Comparison of ENCODE assay signal across 25 cellular contexts in the genomic region with DNA sequence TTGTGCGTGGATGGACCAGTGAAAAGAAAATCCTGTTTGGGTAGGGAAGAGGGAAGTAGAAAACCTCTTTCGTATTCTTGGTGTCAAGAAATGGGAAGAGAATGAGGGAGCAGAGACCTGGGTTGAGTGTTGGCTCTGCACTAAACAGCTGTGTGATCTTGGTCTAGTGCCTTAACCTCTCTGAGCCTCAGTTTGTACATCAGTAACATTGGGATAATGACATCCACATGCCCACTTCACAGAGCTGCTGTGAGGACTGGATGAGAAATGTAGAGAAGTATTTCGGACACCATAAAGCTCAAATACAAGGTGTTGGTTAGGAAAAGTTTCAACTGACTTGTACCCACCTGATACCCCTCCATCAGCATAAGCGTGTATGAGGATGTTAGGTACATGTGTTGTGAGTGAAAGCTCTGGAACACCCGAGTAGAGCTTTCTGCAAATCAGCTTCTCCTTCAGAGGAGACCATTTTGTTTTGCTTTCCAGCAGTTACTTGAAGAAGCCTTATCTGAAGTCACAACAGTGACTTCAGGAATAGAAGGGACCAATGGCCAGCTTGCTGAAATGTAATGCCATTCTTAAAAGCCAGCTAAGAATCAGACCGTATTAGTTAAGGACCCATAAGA. TPM values are rescaled to one million over a fixed set of nuclear protein-coding genes. Genes with fewer than 3 reads are reported as not detected.
DNase-seq lines count a peak whose midpoint lies in the region; ATAC-seq, FAIRE-seq and TF ChIP-seq lines count a peak whose summit lies in the region.
"Had no signal": no experiment of that assay in that cellular context is flagged by ENCODE, and none has a peak within 500 bp of the region (broad histone marks: within the 10 kb centered on the region; RNA-seq: fewer than 3 reads in every experiment).

No MANE protein-coding gene starts in this region.

- H3K4me1 ChIP-seq in HepG2 (ENCODE audit: insufficient read depth, low read length), result peaks cover 49% of the 10 kb centered on the region
- peaks cover 0 to 40% (median 19%) of the 10 kb centered on the region in 4 donors for H3K4me1 ChIP-seq in right lobe of liver
- peaks cover 37% of the 10 kb centered on the region for H3K4me1 ChIP-seq in endothelial cell of umbilical vein (ENCODE audit: control insufficient read depth, extremely low read depth, insufficient read depth, low read length)
- peaks cover 0 to 47% (median 15%) of the 10 kb centered on the region in 6 donors for H3K4me1 ChIP-seq in spleen

- no peaks in the 10 kb centered on the region for H3K9me3 Mint-ChIP-seq in stimulated activated memory B cell treated with anti-CD40 and anti-IgM and Interleukin-4, amounts not matched to agents 10 μg/mL and 1 μg/mL and 100 μg/mL, for 72 hours

- POLR2A ChIA-PET in HepG2 (lab: Yijun Ruan, JAX) (interaction anchor here (0.8 to 2.8 kb wide), 3 partner anchors 12 to 69 kb away, joined by 3 to 26 read pairs (median 3); a partner anchor contains a TSS), endothelial cell of umbilical vein (lab: Charles Lee) (interaction anchor here (3.3 to 3.7 kb wide), 2 partner anchors 30 to 37 kb away, joined by 26 read pairs; a partner anchor contains a TSS)

- H3K27ac Mint-ChIP-seq in T-helper 17 cell, result peak overlapping the region; percentile 48
- H3K27ac Mint-ChIP-seq in stimulated activated memory B cell treated with anti-CD40 and anti-IgM and Interleukin-4, amounts not matched to agents 10 μg/mL and 1 μg/mL and 100 μg/mL, for 72 hours, result no peak overlapping the region
- H3K27ac Mint-ChIP-seq: B cell had no signal

- H2AFZ ChIP-seq in HepG2 (ENCODE audit: low read length) (no peak overlapping the region), endothelial cell of umbilical vein (ENCODE audit: low read depth, low read length) (no peak overlapping the region)

- intact Hi-C loops in HepG2 (cut with micrococcal nuclease; ENCODE audit: unreplicated experiment) (no loop called here), right lobe of liver (cut with DNase I) (loop anchor here in 1 of 2 donors (5.0 kb wide), 1 partner anchor 41 kb away; no protein-coding TSS in a partner anchor), endothelial cell of umbilical vein (cut with micrococcal nuclease) (no loop called here), spleen (cut with DNase I; ENCODE audit: low total_unique reads) (loop anchor here (5.0 kb wide), 1 partner anchor 41 kb away; no protein-coding TSS in a partner anchor)

- 87% methylated on average over 6 of the region's 6 CpGs for WGBS in HepG2 (ENCODE audit: low lambda C conversion rate)
- WGBS in right lobe of liver (ENCODE audit: insufficient coverage, low coverage, low lambda C conversion rate, missing lambda C conversion rate), result 60% methylated on average over 5 of the region's 6 CpGs
- WGBS in spleen, 5 donors, result 62 to 77% (median 65%) methylated on average over 6 of the region's 6 CpGs

- in situ Hi-C loops in HepG2 (cut with HindIII; ENCODE audit: extremely low pct_ligation_motif_present, low pct_unique_long_range_greater_than_20kb), result loop anchor here (5.0 kb wide), 1 partner anchor 41 kb away; no protein-coding TSS in a partner anchor

- H3K9ac ChIP-seq in HepG2 (ENCODE audit: insufficient read depth, low read depth, low read length) (no peak overlapping the region), endothelial cell of umbilical vein (replicated peaks; ENCODE audit: extremely low read depth, insufficient read depth, low read length) (no peak overlapping the region)
- H3K9ac ChIP-seq: KMS-11 had no signal

- H3K36me3 ChIP-seq in HepG2 (replicated peaks in 1 of 2; ENCODE audit: control insufficient read depth in 1 of 2, insufficient read depth in 2 of 2, low read length in 2 of 2), result no peaks in the 10 kb centered on the region
- no peaks in the 10 kb centered on the region for H3K36me3 ChIP-seq in right lobe of liver
- H3K36me3 ChIP-seq in endothelial cell of umbilical vein (ENCODE audit: control insufficient read depth in 2 of 2, extremely low read depth in 1 of 2, insufficient read depth in 2 of 2, low read length in 2 of 2), result no peaks in the 10 kb centered on the region
- H3K36me3 ChIP-seq in spleen, result peaks cover 0 to 14% (median 0%) of the 10 kb centered on the region in 6 donors

- H4K20me1 ChIP-seq in HepG2 (ENCODE audit: insufficient read depth, low read length) (no peaks in the 10 kb centered on the region), endothelial cell of umbilical vein (replicated peaks; ENCODE audit: control insufficient read depth, extremely low read depth, insufficient read depth, low read length) (no peaks in the 10 kb centered on the region)

- CTCF ChIA-PET in HepG2 (lab: Yijun Ruan, JAX; ENCODE audit: low intra/inter-chr PET ratio, low total read pairs), result interaction anchor here (3.8 kb wide), 1 partner anchor 42 kb away, joined by 40 read pairs; no protein-coding TSS in a partner anchor
- CTCF ChIA-PET in endothelial cell of umbilical vein (lab: Charles Lee), result interaction anchor here (0.6 to 6.1 kb wide), 6 partner anchors 15 to 47 kb away, joined by 3 to 38 read pairs (median 21); a partner anchor contains a TSS

- no peak for TF ChIP-seq POLR2A in HepG2 (IDR thresholded peaks at IDR 0.05; ENCODE audit: insufficient read depth in 1 of 2, low read depth in 2 of 2, low read length in 2 of 2)
- no peak for TF ChIP-seq POLR2A in right lobe of liver (IDR thresholded peaks at IDR 0.05)
- TF ChIP-seq POLR2A in endothelial cell of umbilical vein (IDR thresholded peaks at IDR 0.05; ENCODE audit: low read depth, low read length), result no peak
- TF ChIP-seq POLR2A in spleen (IDR thresholded peaks at IDR 0.05), result no peak
- no peak for TF ChIP-seq POLR2A in H54 (IDR thresholded peaks at IDR 0.05; ENCODE audit: low read depth, low read length)

- H3K4me1 Mint-ChIP-seq in T-helper 17 cell, result peaks cover 23% of the 10 kb centered on the region
- H3K4me1 Mint-ChIP-seq in stimulated activated memory B cell treated with anti-CD40 and anti-IgM and Interleukin-4, amounts not matched to agents 10 μg/mL and 1 μg/mL and 100 μg/mL, for 72 hours, result peaks cover 19% of the 10 kb centered on the region

- no peak for TF ChIP-seq CTCF in HepG2 (CRISPR knock-in tag; IDR thresholded peaks at IDR 0.05)
- TF ChIP-seq CTCF in right lobe of liver (IDR thresholded peaks at IDR 0.05), result no peak
- TF ChIP-seq CTCF in endothelial cell of umbilical vein (IDR thresholded peaks at IDR 0.05; ENCODE audit: extremely low read depth in 1 of 2, insufficient read depth in 1 of 2, low read depth in 1 of 2, low read length in 2 of 2), result no peak
- TF ChIP-seq CTCF in spleen (IDR thresholded peaks at IDR 0.05 in 8 of 11, conservative IDR thresholded peaks at IDR 0.05 in 3 of 11), result no peak

- H3K27ac ChIP-seq in HepG2 (ENCODE audit: extremely low read length, insufficient read depth, low read length), result no peak overlapping the region
- H3K27ac ChIP-seq in right lobe of liver, result no peak overlapping the region
- H3K27ac ChIP-seq in endothelial cell of umbilical vein (ENCODE audit: insufficient read depth, low read depth, low read length), result no peak overlapping the region
- no peak overlapping the region for H3K27ac ChIP-seq in spleen
- H3K27ac ChIP-seq: KMS-11 had no signal

- peaks cover 11% of the 10 kb centered on the region for H3K27me3 Mint-ChIP-seq in T-helper 17 cell
- peaks cover 27% of the 10 kb centered on the region for H3K27me3 Mint-ChIP-seq in stimulated activated memory B cell treated with anti-CD40 and anti-IgM and Interleukin-4, amounts not matched to agents 10 μg/mL and 1 μg/mL and 100 μg/mL, for 72 hours

- H3K9me3 ChIP-seq in HepG2 (ENCODE audit: low read length) (no peaks in the 10 kb centered on the region), right lobe of liver (no peaks in the 10 kb centered on the region), T-helper 17 cell (ENCODE audit: control insufficient read depth, low read length, poor library complexity, severe bottlenecking) (no peaks in the 10 kb centered on the region), endothelial cell of umbilical vein (replicated peaks; ENCODE audit: control insufficient read depth, insufficient read depth, low read length) (no peaks in the 10 kb centered on the region), spleen (no peaks in the 10 kb centered on the region)

- TF ChIP-seq RAD21 in HepG2 (CRISPR knock-in tag; IDR thresholded peaks at IDR 0.05), result no peak

- H3K79me2 ChIP-seq in HepG2 (ENCODE audit: insufficient read depth, low read length) (no peaks in the 10 kb centered on the region), endothelial cell of umbilical vein (ENCODE audit: control insufficient read depth, insufficient read depth, low read length) (peaks cover 10% of the 10 kb centered on the region)

- no peak for DNase-seq in HepG2 (ENCODE audit: low spot score)
- DNase-seq in right lobe of liver, result no peak
- no peak for DNase-seq in T-helper 17 cell
- no peak for DNase-seq in endothelial cell of umbilical vein (ENCODE audit: low read depth, low spot score)
- DNase-seq in spleen, result no peak
- no peak for DNase-seq in H54 (ENCODE audit: insufficient read length, low spot score)
- DNase-seq in T-helper 1 cell, result no peak
- DNase-seq: DMS53; GDM1; H7; NCI-H1105; NCI-H2029 treated with DMSO at 0.1 percent for 48 hours; NCI-H226; NCI-H510A treated with DMSO at 0.1 percent for 48 hours; NCI-H748 treated with DMSO at 0.1 percent for 48 hours; NK-92 treated with Interleukin-12 subunit alpha and Interleukin-12 subunit beta, amount 100 ng/mL, for 24 hours; Right ventricle myocardium superior had no signal

- H3K36me3 Mint-ChIP-seq in T-helper 17 cell (ENCODE audit: low read depth), result no peaks in the 10 kb centered on the region
- H3K36me3 Mint-ChIP-seq in stimulated activated memory B cell treated with anti-CD40 and anti-IgM and Interleukin-4, amounts not matched to agents 10 μg/mL and 1 μg/mL and 100 μg/mL, for 72 hours, result peaks cover 18% of the 10 kb centered on the region

- no peak for TF ChIP-seq EP300 in HepG2 (IDR thresholded peaks at IDR 0.05; ENCODE audit: low read depth in 2 of 2, low read length in 2 of 2)
- no peak for TF ChIP-seq EP300 in HepG2 (CRISPR knock-in tag; IDR thresholded peaks at IDR 0.05; ENCODE audit: borderline replicate concordance)

- H3K27me3 ChIP-seq in HepG2 (ENCODE audit: control insufficient read depth in 1 of 2, insufficient read depth in 2 of 2, low read length in 2 of 2), result no peaks in the 10 kb centered on the region
- no peaks in the 10 kb centered on the region for H3K27me3 ChIP-seq in right lobe of liver
- H3K27me3 ChIP-seq in endothelial cell of umbilical vein (ENCODE audit: control insufficient read depth in 2 of 2, insufficient read depth in 2 of 2, low read length in 2 of 2), result no peaks in the 10 kb centered on the region
- peaks cover 0 to 17% (median 0%) of the 10 kb centered on the region in 7 donors for H3K27me3 ChIP-seq in spleen (replicated peaks in 1 of 7)

- H3K9me1 ChIP-seq in endothelial cell of umbilical vein (replicated peaks; ENCODE audit: control insufficient read depth, extremely low read depth, insufficient read depth, low read length), result no peaks in the 10 kb centered on the region

- no peak overlapping the region for H3K4me3 ChIP-seq in HepG2 (replicated peaks in 1 of 3; ENCODE audit: insufficient read depth in 1 of 3, low read depth in 2 of 3, low read length in 3 of 3)
- H3K4me3 ChIP-seq in right lobe of liver, result no peak overlapping the region
- no peak overlapping the region for H3K4me3 ChIP-seq in endothelial cell of umbilical vein (replicated peaks in 1 of 3; ENCODE audit: insufficient read depth in 1 of 3, low read depth in 1 of 3, low read length in 3 of 3)
- H3K4me3 ChIP-seq in spleen, result no peak overlapping the region

- ATAC-seq in HepG2, result no peak
- ATAC-seq in right lobe of liver, result no peak
- ATAC-seq in T-helper 17 cell, result no peak
- no peak for ATAC-seq in stimulated activated memory B cell treated with anti-CD40 and anti-IgM and Interleukin-4, amounts not matched to agents 10 μg/mL and 1 μg/mL and 100 μg/mL, for 72 hours

- H3K4me3 Mint-ChIP-seq in T-helper 17 cell, result no peak overlapping the region
- no peak overlapping the region for H3K4me3 Mint-ChIP-seq in stimulated activated memory B cell treated with anti-CD40 and anti-IgM and Interleukin-4, amounts not matched to agents 10 μg/mL and 1 μg/mL and 100 μg/mL, for 72 hours
- H3K4me3 Mint-ChIP-seq: B cell, CD14-positive monocyte had no signal

- no peak overlapping the region for H3K4me2 ChIP-seq in HepG2 (ENCODE audit: low read depth, low read length)
- H3K4me2 ChIP-seq in endothelial cell of umbilical vein (ENCODE audit: insufficient read depth, low read length), result no peak overlapping the region
- H3K4me2 ChIP-seq: KMS-11 had no signal

- BruUV-seq in HepG2 (replicated peaks; lab: Mats Ljungman, UMichigan) (no TSS peak), endothelial cell of umbilical vein (replicated peaks; lab: Mats Ljungman, UMichigan) (no TSS peak)

- dilution Hi-C loops in endothelial cell of umbilical vein (cut with MboI; ENCODE audit: extremely low pct_ligation_motif_present, low sequenced_read_pairs), result no loop called here

- FAIRE-seq in HepG2 (lab: Jason Lieb, UNC) (no peak), endothelial cell of umbilical vein (lab: Jason Lieb, UNC) (peak; percentile 63), H54 (lab: Jason Lieb, UNC) (no peak)
- FAIRE-seq: D721Med, GM19239, RCC 7860 had no signal

RNA-seq across cellular contexts. Expression of a gene that starts 11.2 kb away (rescaled TPM):
- 7.1 and 8.1 TPM in 2 replicates for total RNA-seq in HepG2 (2016; rRNA removed; fragmentation: Illumina TruSeq; extraction: Trizol)
- 0.51 and 0.88 TPM in 2 replicates for total RNA-seq in HepG2 (2016; cell fraction: cytosol; rRNA removed; fragmentation: Illumina TruSeq; extraction: Trizol; ENCODE audit: low read depth)
- 7.1 and 7.5 TPM in 2 replicates for total RNA-seq in HepG2 (2016; cell fraction: insoluble cytoplasmic fraction; rRNA removed; fragmentation: Illumina TruSeq; extraction: Trizol)
- 2.1 and 2.7 TPM in 2 replicates for total RNA-seq in HepG2 (2016; cell fraction: membrane; rRNA removed; fragmentation: Illumina TruSeq; extraction: Trizol)
- total RNA-seq in HepG2 (2016; cell fraction: nucleus; rRNA removed; fragmentation: Illumina TruSeq; extraction: Trizol), result 5.7 and 8.6 TPM in 2 replicates
- polyA plus RNA-seq in HepG2 (2011; rRNA removed), result 3.0 and 3.2 TPM in 2 replicates
- polyA plus RNA-seq in HepG2 (2011; cell fraction: cytosol; rRNA removed), result 1.3 and 1.8 TPM in 2 replicates
- 10.1 and 11.0 TPM in 2 replicates for polyA plus RNA-seq in HepG2 (2011; cell fraction: nucleus; rRNA removed)
- polyA plus RNA-seq in HepG2 (2012), result 9.5 and 9.7 TPM in 2 replicates
- polyA plus RNA-seq in HepG2 (2016; cell fraction: cytosol; fragmentation: Illumina TruSeq; extraction: Trizol; ENCODE audit: low read depth), result 0.27 and 0.32 TPM in 2 replicates
- polyA plus RNA-seq in HepG2 (2016; cell fraction: insoluble cytoplasmic fraction; fragmentation: Illumina TruSeq; extraction: Trizol; ENCODE audit: low read depth), result 2.6 and 3.8 TPM in 2 replicates
- 0.63 and 0.71 TPM in 2 replicates for polyA plus RNA-seq in HepG2 (2016; cell fraction: membrane; fragmentation: Illumina TruSeq; extraction: Trizol; ENCODE audit: low read depth)
- 10.0 and 15.0 TPM in 2 replicates for polyA plus RNA-seq in HepG2 (2016; cell fraction: nucleus; fragmentation: Illumina TruSeq; extraction: Trizol; ENCODE audit: insufficient read depth, low read depth)
- polyA minus RNA-seq in HepG2 (2011; rRNA and poly(A)+ RNA removed; ENCODE audit: low replicate concordance), result 14.7 and 16.6 TPM in 2 replicates
- polyA minus RNA-seq in HepG2 (2011; cell fraction: cytosol; rRNA and poly(A)+ RNA removed), result 3.3 and 5.4 TPM in 2 replicates
- 8.6 and 9.3 TPM in 2 replicates for polyA minus RNA-seq in HepG2 (2011; cell fraction: nucleus; rRNA and poly(A)+ RNA removed)
- 10 to 100 TPM in 5 of 6 experiments, 1 to 10 TPM in 1; 9.2 to 19.7 (median 17.6) TPM for total RNA-seq in right lobe of liver
- 10 to 100 TPM; 38.4 to 46.6 TPM for total RNA-seq in T-helper 17 cell
- total RNA-seq in endothelial cell of umbilical vein, result 21.8 and 25.1 TPM in 2 replicates
- polyA plus RNA-seq in endothelial cell of umbilical vein, result 1.9 and 2.3 TPM in 2 replicates
- 2.6 and 3.3 TPM in 2 replicates for polyA plus RNA-seq in endothelial cell of umbilical vein (2011; cell fraction: cytosol; rRNA removed)
- 8.6 and 10.1 TPM in 2 replicates for polyA plus RNA-seq in endothelial cell of umbilical vein (2011; cell fraction: nucleus; rRNA removed)
- 6.5 and 7.6 TPM in 2 replicates for polyA plus RNA-seq in endothelial cell of umbilical vein (2012)
- polyA minus RNA-seq in endothelial cell of umbilical vein, result 10.9 and 17.3 TPM in 2 replicates
- polyA minus RNA-seq in endothelial cell of umbilical vein (2011; cell fraction: cytosol; rRNA and poly(A)+ RNA removed), result 6.0 TPM
- polyA minus RNA-seq in endothelial cell of umbilical vein (2011; cell fraction: nucleus; rRNA and poly(A)+ RNA removed), result 6.4 and 7.9 TPM in 2 replicates
- 10 to 100 TPM; 34.9 to 82.2 (median 52.2) TPM for total RNA-seq in spleen
- polyA plus RNA-seq in spleen, result 10 to 100 TPM in 1 of 3 donors, 1 to 10 TPM in 2; 5.0 to 16.0 (median 6.3) TPM

RNA-seq across cellular contexts. Expression of a gene that starts 30.5 kb away (rescaled TPM):
- total RNA-seq in HepG2 (2016; rRNA removed; fragmentation: Illumina TruSeq; extraction: Trizol) (9.2 and 21.2 TPM in 2 replicates), right lobe of liver (100 to 1,000 TPM in 3 of 6 experiments, 10 to 100 TPM in 2, 1 to 10 TPM in 1; 5.4 to 497 (median 98.6) TPM), T-helper 17 cell (1 to 10 TPM in 1 of 2 donors, under 1 TPM in 1; 0.32 to 2.5 TPM), endothelial cell of umbilical vein (2,296 and 2,645 TPM in 2 replicates), spleen (10 to 100 TPM in 3 of 7 donors, 1 to 10 TPM in 4; 2.3 to 46.4 (median 8.0) TPM)
- total RNA-seq in HepG2 (2016; cell fraction: cytosol; rRNA removed; fragmentation: Illumina TruSeq; extraction: Trizol; ENCODE audit: low read depth), result 3.3 and 3.6 TPM in 2 replicates
- total RNA-seq in HepG2 (2016; cell fraction: insoluble cytoplasmic fraction; rRNA removed; fragmentation: Illumina TruSeq; extraction: Trizol), result 8.0 and 21.0 TPM in 2 replicates
- total RNA-seq in HepG2 (2016; cell fraction: membrane; rRNA removed; fragmentation: Illumina TruSeq; extraction: Trizol), result 8.0 and 9.1 TPM in 2 replicates
- 18.0 and 20.9 TPM in 2 replicates for total RNA-seq in HepG2 (2016; cell fraction: nucleus; rRNA removed; fragmentation: Illumina TruSeq; extraction: Trizol)
- polyA plus RNA-seq in HepG2 (2011; rRNA removed) (1,576 and 2,365 TPM in 2 replicates), endothelial cell of umbilical vein (4,637 and 5,683 TPM in 2 replicates), spleen (1 to 10 TPM; 2.2 to 4.6 (median 2.6) TPM)
- 1,491 and 1,809 TPM in 2 replicates for polyA plus RNA-seq in HepG2 (2011; cell fraction: cytosol; rRNA removed)
- polyA plus RNA-seq in HepG2 (2011; cell fraction: nucleus; rRNA removed), result 562 and 817 TPM in 2 replicates
- polyA plus RNA-seq in HepG2 (2012), result 545 and 706 TPM in 2 replicates
- polyA plus RNA-seq in HepG2 (2016; cell fraction: cytosol; fragmentation: Illumina TruSeq; extraction: Trizol; ENCODE audit: low read depth), result 3.7 and 4.4 TPM in 2 replicates
- 9.1 and 11.4 TPM in 2 replicates for polyA plus RNA-seq in HepG2 (2016; cell fraction: insoluble cytoplasmic fraction; fragmentation: Illumina TruSeq; extraction: Trizol; ENCODE audit: low read depth)
- polyA plus RNA-seq in HepG2 (2016; cell fraction: membrane; fragmentation: Illumina TruSeq; extraction: Trizol; ENCODE audit: low read depth), result 6.1 and 6.8 TPM in 2 replicates
- 38.3 and 38.7 TPM in 2 replicates for polyA plus RNA-seq in HepG2 (2016; cell fraction: nucleus; fragmentation: Illumina TruSeq; extraction: Trizol; ENCODE audit: insufficient read depth, low read depth)
- polyA minus RNA-seq in HepG2 (2011; rRNA and poly(A)+ RNA removed; ENCODE audit: low replicate concordance), result 6.3 and 1,949 TPM in 2 replicates
- polyA minus RNA-seq in HepG2 (2011; cell fraction: cytosol; rRNA and poly(A)+ RNA removed), result 904 and 1,305 TPM in 2 replicates
- polyA minus RNA-seq in HepG2 (2011; cell fraction: nucleus; rRNA and poly(A)+ RNA removed), result 242 and 430 TPM in 2 replicates
- 3,941 and 4,610 TPM in 2 replicates for polyA plus RNA-seq in endothelial cell of umbilical vein (2011; cell fraction: cytosol; rRNA removed)
- 2,230 and 2,366 TPM in 2 replicates for polyA plus RNA-seq in endothelial cell of umbilical vein (2011; cell fraction: nucleus; rRNA removed)
- 3,488 and 3,747 TPM in 2 replicates for polyA plus RNA-seq in endothelial cell of umbilical vein (2012)
- polyA minus RNA-seq in endothelial cell of umbilical vein, result 3,663 and 4,731 TPM in 2 replicates
- 2.8 TPM for polyA minus RNA-seq in endothelial cell of umbilical vein (2011; cell fraction: cytosol; rRNA and poly(A)+ RNA removed)
- 786 and 802 TPM in 2 replicates for polyA minus RNA-seq in endothelial cell of umbilical vein (2011; cell fraction: nucleus; rRNA and poly(A)+ RNA removed)
- total RNA-seq: SK-MEL-5 had no signal

RNA-seq across cellular contexts. Expression of a gene that starts 57.8 kb away (rescaled TPM):
- total RNA-seq in HepG2 (2016; rRNA removed; fragmentation: Illumina TruSeq; extraction: Trizol), result 57.5 and 77.9 TPM in 2 replicates
- total RNA-seq in HepG2 (2016; cell fraction: cytosol; rRNA removed; fragmentation: Illumina TruSeq; extraction: Trizol; ENCODE audit: low read depth), result 12.5 and 16.2 TPM in 2 replicates
- total RNA-seq in HepG2 (2016; cell fraction: insoluble cytoplasmic fraction; rRNA removed; fragmentation: Illumina TruSeq; extraction: Trizol), result 61.5 and 77.2 TPM in 2 replicates
- 27.8 and 28.9 TPM in 2 replicates for total RNA-seq in HepG2 (2016; cell fraction: membrane; rRNA removed; fragmentation: Illumina TruSeq; extraction: Trizol)
- 21.6 and 22.0 TPM in 2 replicates for total RNA-seq in HepG2 (2016; cell fraction: nucleus; rRNA removed; fragmentation: Illumina TruSeq; extraction: Trizol)
- polyA plus RNA-seq in HepG2 (2011; rRNA removed), result 65.2 and 68.1 TPM in 2 replicates
- polyA plus RNA-seq in HepG2 (2011; cell fraction: cytosol; rRNA removed), result 72.3 and 73.9 TPM in 2 replicates
- polyA plus RNA-seq in HepG2 (2011; cell fraction: nucleus; rRNA removed), result 36.3 and 39.1 TPM in 2 replicates
- 37.2 and 44.1 TPM in 2 replicates for polyA plus RNA-seq in HepG2 (2012)
- polyA plus RNA-seq in HepG2 (2016; cell fraction: cytosol; fragmentation: Illumina TruSeq; extraction: Trizol; ENCODE audit: low read depth), result 12.3 and 17.5 TPM in 2 replicates
- polyA plus RNA-seq in HepG2 (2016; cell fraction: insoluble cytoplasmic fraction; fragmentation: Illumina TruSeq; extraction: Trizol; ENCODE audit: low read depth), result 79.7 and 84.4 TPM in 2 replicates
- 20.4 and 24.4 TPM in 2 replicates for polyA plus RNA-seq in HepG2 (2016; cell fraction: membrane; fragmentation: Illumina TruSeq; extraction: Trizol; ENCODE audit: low read depth)
- 37.5 and 48.7 TPM in 2 replicates for polyA plus RNA-seq in HepG2 (2016; cell fraction: nucleus; fragmentation: Illumina TruSeq; extraction: Trizol; ENCODE audit: insufficient read depth, low read depth)
- 27.0 and 72.1 TPM in 2 replicates for polyA minus RNA-seq in HepG2 (2011; rRNA and poly(A)+ RNA removed; ENCODE audit: low replicate concordance)
- polyA minus RNA-seq in HepG2 (2011; cell fraction: cytosol; rRNA and poly(A)+ RNA removed), result 13.5 and 15.9 TPM in 2 replicates
- polyA minus RNA-seq in HepG2 (2011; cell fraction: nucleus; rRNA and poly(A)+ RNA removed), result 6.6 and 8.1 TPM in 2 replicates
- 10 to 100 TPM; 24.0 to 56.5 (median 26.4) TPM for total RNA-seq in right lobe of liver
- total RNA-seq in T-helper 17 cell, result 10 to 100 TPM in 1 of 2 donors, 1 to 10 TPM in 1; 9.7 to 11.7 TPM
- total RNA-seq in endothelial cell of umbilical vein, result 70.9 and 93.3 TPM in 2 replicates
- polyA plus RNA-seq in endothelial cell of umbilical vein, result 82.8 and 106 TPM in 2 replicates
- polyA plus RNA-seq in endothelial cell of umbilical vein (2011; cell fraction: cytosol; rRNA removed), result 139 and 140 TPM in 2 replicates
- 68.1 and 78.9 TPM in 2 replicates for polyA plus RNA-seq in endothelial cell of umbilical vein (2011; cell fraction: nucleus; rRNA removed)
- 127 and 166 TPM in 2 replicates for polyA plus RNA-seq in endothelial cell of umbilical vein (2012)
- 67.4 and 70.2 TPM in 2 replicates for polyA minus RNA-seq in endothelial cell of umbilical vein
- 37.6 TPM for polyA minus RNA-seq in endothelial cell of umbilical vein (2011; cell fraction: cytosol; rRNA and poly(A)+ RNA removed)
- polyA minus RNA-seq in endothelial cell of umbilical vein (2011; cell fraction: nucleus; rRNA and poly(A)+ RNA removed), result 7.4 and 8.7 TPM in 2 replicates
- 10 to 100 TPM; 20.8 to 49.5 (median 30.4) TPM for total RNA-seq in spleen
- 10 to 100 TPM; 15.4 to 45.0 (median 31.8) TPM for polyA plus RNA-seq in spleen
